ENCODE assay signal across 13 cellular contexts in genomic region chr10:22723783-22724182, GRCh38. TPM values are rescaled to one million over a fixed set of nuclear protein-coding genes. Genes with fewer than 3 reads are reported as not detected.
DNase-seq lines count a peak whose midpoint lies in the region; ATAC-seq, FAIRE-seq and TF ChIP-seq lines count a peak whose summit lies in the region.
"Had no signal": no experiment of that assay in that cellular context is flagged by ENCODE, and none has a peak within 500 bp of the region (broad histone marks: within the 10 kb centered on the region; RNA-seq: fewer than 3 reads in every experiment).

No MANE protein-coding gene starts in this region.

- H3K9me3 ChIP-seq in OCI-LY3 (ENCODE audit: insufficient read depth, low read length) (no peaks in the 10 kb centered on the region), kidney (ENCODE audit: control insufficient read depth in 1 of 2, low read length in 2 of 2) (no peaks in the 10 kb centered on the region), WERI-Rb-1 (ENCODE audit: severe bottlenecking) (no peaks in the 10 kb centered on the region)
- H3K9me3 ChIP-seq: Caco-2 had no signal

- no peaks in the 10 kb centered on the region for H4K20me1 ChIP-seq in OCI-LY3 (ENCODE audit: insufficient read depth, low read length)

- TF ChIP-seq CTCF in OCI-LY3 (IDR thresholded peaks at IDR 0.05; ENCODE audit: low read depth, low read length): no peak
- TF ChIP-seq CTCF in dorsolateral prefrontal cortex (IDR thresholded peaks at IDR 0.05 in 54 of 56, conservative IDR thresholded peaks at IDR 0.05 in 2 of 56; ENCODE audit: low read depth in 1 of 56, partially characterized antibody in 56 of 56): no peak
- TF ChIP-seq CTCF in kidney (IDR thresholded peaks at IDR 0.05; ENCODE audit: borderline replicate concordance, extremely low read depth, insufficient read depth): no peak
- no peak for TF ChIP-seq CTCF in WERI-Rb-1 (IDR thresholded peaks at IDR 0.05; ENCODE audit: low read depth, low read length)

- no peaks in the 10 kb centered on the region for H3K79me2 ChIP-seq in OCI-LY3 (ENCODE audit: low read length)

- intact Hi-C loops in dorsolateral prefrontal cortex (cut with DNase I) (loop anchor here in 1 of 2 donors (10.0 kb wide), 1 partner anchor 341 kb away; no protein-coding TSS in a partner anchor), kidney (cut with DNase I) (no loop called here)

- peaks cover 38% of the 10 kb centered on the region for H3K4me1 ChIP-seq in OCI-LY3 (ENCODE audit: low read length)
- no peaks in the 10 kb centered on the region for H3K4me1 ChIP-seq in kidney (ENCODE audit: control insufficient read depth in 1 of 2, insufficient read depth in 1 of 2, low read depth in 1 of 2, low read length in 2 of 2)
- H3K4me1 ChIP-seq: Caco-2 had no signal

- H3K27ac ChIP-seq in OCI-LY3 (ENCODE audit: low read length) (peak overlapping the region; percentile 70), dorsolateral prefrontal cortex (no peak overlapping the region), kidney (ENCODE audit: low read depth in 2 of 2, low read length in 2 of 2) (no peak overlapping the region), WERI-Rb-1 (no peak overlapping the region)

- H3K27me3 ChIP-seq in OCI-LY3 (ENCODE audit: low read depth, low read length): peaks cover 48% of the 10 kb centered on the region
- H3K27me3 ChIP-seq in dorsolateral prefrontal cortex: no peaks in the 10 kb centered on the region
- no peaks in the 10 kb centered on the region for H3K27me3 ChIP-seq in WERI-Rb-1 (ENCODE audit: insufficient read depth, low read depth, severe bottlenecking)

- DNase-seq in dorsolateral prefrontal cortex (no peak), superior temporal gyrus (ENCODE audit: extremely low spot score) (no peak), kidney (no peak), WERI-Rb-1 (no peak)
- DNase-seq: activated CD8-positive, alpha-beta T cell treated with anti-CD3 and anti-CD28 coated beads, Interleukin-2, amount 10 ng/mL, durations not matched to agents 7 days and 5 days; Caco-2; NCI-H226 had no signal

- no peak for FAIRE-seq in kidney (lab: Jason Lieb, UNC)

- H2AFZ ChIP-seq in OCI-LY3 (ENCODE audit: low read depth, low read length): no peak overlapping the region

- ATAC-seq in GM18517 (IDR thresholded peaks at IDR 0.05; ENCODE audit: unreplicated experiment) (peak; percentile 50), GM21367 (IDR thresholded peaks at IDR 0.05; ENCODE audit: unreplicated experiment) (peak; percentile 39), HG03025 (IDR thresholded peaks at IDR 0.05; ENCODE audit: low FRiP score, unreplicated experiment) (peak; percentile 59)
- ATAC-seq: activated CD8-positive, alpha-beta T cell treated with anti-CD3 and anti-CD28 coated beads, Interleukin-2, amount 10 ng/mL, durations not matched to agents 7 days and 5 days; SK-N-SH treated with all-trans-retinoic acid at 6 μM for 48 hours had no signal

- peak overlapping the region; percentile 70 for H3K4me2 ChIP-seq in OCI-LY3 (ENCODE audit: low read length)
- H3K4me2 ChIP-seq: smooth muscle cell had no signal

- H3K4me3 ChIP-seq in OCI-LY3 (ENCODE audit: low read length): peak overlapping the region; percentile 51
- H3K4me3 ChIP-seq in dorsolateral prefrontal cortex: no peak overlapping the region
- H3K4me3 ChIP-seq in kidney (ENCODE audit: low read length in 2 of 2): no peak overlapping the region
- H3K4me3 ChIP-seq in WERI-Rb-1 (ENCODE audit: low read depth, low read length): no peak overlapping the region
- H3K4me3 ChIP-seq: smooth muscle cell had no signal

- H3K36me3 ChIP-seq in OCI-LY3 (replicated peaks; ENCODE audit: low read depth, low read length): no peaks in the 10 kb centered on the region
- no peaks in the 10 kb centered on the region for H3K36me3 ChIP-seq in kidney (ENCODE audit: control insufficient read depth in 1 of 2, insufficient read depth in 2 of 2, low read length in 2 of 2)
- H3K36me3 ChIP-seq in WERI-Rb-1: no peaks in the 10 kb centered on the region

- H3K9ac ChIP-seq in OCI-LY3 (ENCODE audit: low read length) (no peak overlapping the region), kidney (ENCODE audit: low read length in 2 of 2) (no peak overlapping the region)

RNA-seq across cellular contexts. Expression of gene PIP4K2A, which starts 9.4 kb away (rescaled TPM):
- total RNA-seq in dorsolateral prefrontal cortex (100 to 1,000 TPM in 115 of 120 experiments, 10 to 100 TPM in 5; 77.5 to 992 (median 272) TPM), kidney (54.6 TPM)
- polyA plus RNA-seq in kidney (ENCODE audit: insufficient read depth, low read depth, low replicate concordance): 12.2 TPM
